ENCODE assay signal across 15 cellular contexts in genomic region chr14:105601360-105602242, GRCh38.
"Had no signal": no experiment of that assay in that cellular context is flagged by ENCODE, and none has a peak within 500 bp of the region (broad histone marks: within the 10 kb centered on the region; RNA-seq: fewer than 3 reads in every experiment).

No MANE protein-coding gene starts in this region.

- H3K4me1 Mint-ChIP-seq: activated CD4-positive, alpha-beta T cell treated with anti-CD3 and anti-CD28 coated beads for 36 hours had no signal

- H3K27ac Mint-ChIP-seq: activated CD4-positive, alpha-beta T cell treated with anti-CD3 and anti-CD28 coated beads for 36 hours; activated CD8-positive, alpha-beta T cell treated with anti-CD3 and anti-CD28 coated beads for 36 hours; activated naive CD8-positive, alpha-beta T cell; natural killer cell treated with Interleukin-12 subunit alpha and Interleukin-12 subunit beta and Interleukin-15 and Interleukin-18, amount 100 ng/mL, for 72 hours had no signal

- H3K36me3 ChIP-seq: esophagus squamous epithelium, right lobe of liver, stomach, thoracic aorta had no signal

- H3K27me3 Mint-ChIP-seq: activated CD4-positive, alpha-beta T cell treated with anti-CD3 and anti-CD28 coated beads for 36 hours; activated CD8-positive, alpha-beta T cell treated with anti-CD3 and anti-CD28 coated beads for 36 hours; activated naive CD8-positive, alpha-beta T cell; natural killer cell treated with Interleukin-12 subunit alpha and Interleukin-12 subunit beta and Interleukin-15 and Interleukin-18, amount 100 ng/mL, for 72 hours had no signal

- H3K9me3 ChIP-seq: esophagus squamous epithelium, psoas muscle, right lobe of liver, stomach, thoracic aorta had no signal

- H3K4me3 Mint-ChIP-seq: activated CD4-positive, alpha-beta T cell treated with anti-CD3 and anti-CD28 coated beads for 36 hours; activated CD8-positive, alpha-beta T cell treated with anti-CD3 and anti-CD28 coated beads for 36 hours; activated naive CD8-positive, alpha-beta T cell; natural killer cell treated with Interleukin-12 subunit alpha and Interleukin-12 subunit beta and Interleukin-15 and Interleukin-18, amount 100 ng/mL, for 72 hours had no signal

- H3K27me3 ChIP-seq: esophagus squamous epithelium, right lobe of liver had no signal

- H3K9me3 Mint-ChIP-seq: activated CD8-positive, alpha-beta T cell treated with anti-CD3 and anti-CD28 coated beads for 36 hours; natural killer cell treated with Interleukin-12 subunit alpha and Interleukin-12 subunit beta and Interleukin-15 and Interleukin-18, amount 100 ng/mL, for 72 hours had no signal

- H3K4me1 ChIP-seq: esophagus squamous epithelium, psoas muscle, stomach had no signal

- H3K36me3 Mint-ChIP-seq: activated naive CD8-positive, alpha-beta T cell; natural killer cell treated with Interleukin-12 subunit alpha and Interleukin-12 subunit beta and Interleukin-15 and Interleukin-18, amount 100 ng/mL, for 72 hours had no signal

- ATAC-seq: activated CD4-positive, alpha-beta T cell treated with anti-CD3 and anti-CD28 coated beads for 36 hours; activated CD8-positive, alpha-beta T cell treated with anti-CD3 and anti-CD28 coated beads for 36 hours; natural killer cell treated with Interleukin-12 subunit alpha and Interleukin-12 subunit beta and Interleukin-15 and Interleukin-18, amount 100 ng/mL, for 72 hours; psoas muscle had no signal

- H3K4me3 ChIP-seq: esophagus squamous epithelium, psoas muscle, right lobe of liver, stomach, thoracic aorta had no signal

- DNase-seq: activated CD4-positive, alpha-beta T cell treated with anti-CD3 and anti-CD28 coated beads for 36 hours; activated CD8-positive, alpha-beta T cell treated with anti-CD3 and anti-CD28 coated beads for 36 hours; activated T-cell treated with anti-CD3 and anti-CD28 coated beads for 4 hours; cerebellar nuclear complex; esophagus squamous epithelium; foreskin fibroblast; glutamatergic neuron; occipital lobe; psoas muscle; stimulated activated CD4-positive, alpha-beta T cell treated with anti-CD3 and anti-CD28 coated beads, Interleukin-2, amount 100 ng/mL, for 48 hours; stomach had no signal

- H3K27ac ChIP-seq: esophagus squamous epithelium, psoas muscle, stomach, thoracic aorta had no signal
